In the genomic region with DNA sequence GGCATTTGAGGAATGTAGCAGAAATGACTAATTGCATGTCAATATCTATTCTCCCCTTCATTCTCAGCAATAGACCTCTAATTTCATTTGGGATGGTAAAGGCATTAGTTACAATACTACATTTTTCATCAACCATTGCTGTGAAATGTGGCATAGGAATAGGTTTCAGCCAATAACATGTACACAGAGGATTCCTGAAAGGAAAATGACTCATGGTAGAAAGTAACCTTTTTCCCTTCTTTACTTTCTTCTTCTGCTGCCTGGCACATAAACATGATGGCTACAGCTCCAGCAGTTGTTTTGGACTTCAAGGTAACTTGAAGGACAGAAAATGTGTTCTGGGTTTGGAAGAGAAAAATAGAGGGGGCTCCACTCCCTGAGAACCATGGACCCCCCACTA, we compare ENCODE assay signal across 21 cellular contexts.
DNase-seq lines count a peak whose midpoint lies in the region; ATAC-seq and TF ChIP-seq lines count a peak whose summit lies in the region.
"Had no signal": no experiment of that assay in that cellular context is flagged by ENCODE, and none has a peak within 500 bp of the region (broad histone marks: within the 10 kb centered on the region; RNA-seq: fewer than 3 reads in every experiment).

No MANE protein-coding gene starts in this region.

- no peak overlapping the region for H3K27ac ChIP-seq in RWPE2 (ENCODE audit: poor library complexity, severe bottlenecking)
- H3K27ac ChIP-seq: A549 had no signal

- DNase-seq in GM03348 (ENCODE audit: low spot score) (peak; percentile 5), RWPE2 (ENCODE audit: low spot score) (no peak), epithelial cell of esophagus (ENCODE audit: low read depth) (peak; percentile 17), kidney tubule cell (ENCODE audit: low spot score) (peak; percentile 22), NCI-H1436 (lab: John Stamatoyannopoulos, UW) (no peak), NCI-H526 treated with DMSO at 0.1 percent for 48 hours (lab: John Stamatoyannopoulos, UW) (no peak), iPS-NIHi11 (ENCODE audit: low spot score) (no peak)
- DNase-seq: Caco-2; CD4-positive, CD25-positive, alpha-beta regulatory T cell; DMS 273 treated with DMSO at 0.1 percent for 48 hours; DMS79 treated with DMSO at 0.1 percent for 48 hours; GOT3; HCEC 1CT; NCI-H1105 treated with DMSO at 0.1 percent for 48 hours; NCI-H1694 treated with DMSO at 0.1 percent for 48 hours; NCI-H2081 treated with DMSO at 0.1 percent for 48 hours; NCI-H2171 treated with DMSO at 0.1 percent for 48 hours; NCI-H446; NCI-H526; SHP77 had no signal

- H3K36me3 ChIP-seq in RWPE2 (ENCODE audit: low read depth), result no peaks in the 10 kb centered on the region

- H3K4me1 ChIP-seq in RWPE2 (ENCODE audit: insufficient read depth, poor library complexity, severe bottlenecking), result no peaks in the 10 kb centered on the region
- H3K4me1 ChIP-seq: A549, Caco-2 had no signal

- H3K4me3 ChIP-seq in RWPE2 (ENCODE audit: severe bottlenecking), result no peak overlapping the region
- no peak overlapping the region for H3K4me3 ChIP-seq in epithelial cell of esophagus (ENCODE audit: low read length)
- H3K4me3 ChIP-seq: A549 had no signal

- TF ChIP-seq CTCF in RWPE2 (IDR thresholded peaks at IDR 0.05; ENCODE audit: poor library complexity, severe bottlenecking), result no peak
- TF ChIP-seq CTCF in epithelial cell of esophagus (IDR thresholded peaks at IDR 0.05; ENCODE audit: insufficient read depth, low read depth, low read length, missing control alignments), result no peak

- H3K27me3 ChIP-seq in RWPE2 (ENCODE audit: insufficient read depth, poor library complexity, severe bottlenecking), result no peaks in the 10 kb centered on the region

- H3K9me3 ChIP-seq in RWPE2 (ENCODE audit: severe bottlenecking), result no peaks in the 10 kb centered on the region
- H3K9me3 ChIP-seq: A549, Caco-2 had no signal

- ATAC-seq in RWPE2 (ENCODE audit: low read depth), result 0 out of 3 replicates have a peak, but pooled peaks have one; percentile 23
- ATAC-seq: A549 had no signal

Comparison
In these comparisons a context has a peak if more than half of its experiments do, and no peak if none do; other contexts are left out.
1. DNase-seq: peak in GM03348 (single experiment), epithelial cell of esophagus (single experiment) and kidney tubule cell (single experiment); none in RWPE2 (single experiment), NCI-H1436 (single experiment), NCI-H526 treated with DMSO at 0.1 percent for 48 hours (single experiment) and iPS-NIHi11 (single experiment).